ENCODE assay signal across 2 cellular contexts in the genomic region with DNA sequence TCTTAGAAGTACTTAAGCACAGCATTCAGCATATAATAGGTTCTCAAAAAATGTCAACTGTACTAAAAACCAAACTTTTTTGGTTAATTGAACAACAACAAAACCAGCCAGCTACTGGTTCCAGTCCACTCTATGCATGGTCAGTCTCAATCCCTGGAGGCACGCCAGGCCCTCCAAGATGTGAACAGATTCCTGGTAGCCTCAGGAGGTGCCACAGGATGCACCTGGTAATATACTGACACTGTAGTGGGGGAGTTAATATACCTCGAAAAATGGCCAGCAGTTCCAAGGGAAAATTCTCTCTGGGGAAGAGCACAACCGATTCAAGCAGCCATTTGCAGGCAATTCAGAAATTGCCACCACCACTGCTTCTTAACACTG.
TF ChIP-seq lines count a peak whose summit lies in the region.

No MANE protein-coding gene starts in this region.

TF ChIP-seq in endothelial cell of umbilical vein, 7 proteins besides CTCF, POLR2A, EP300 and RAD21:
- no peak for TF ChIP-seq MYC (IDR thresholded peaks at IDR 0.05; ENCODE audit: low read depth, low read length)
- TF ChIP-seq POLR2AphosphoS5 (IDR thresholded peaks at IDR 0.05; ENCODE audit: insufficient read depth, low read depth, low read length): peak; percentile 31

TF ChIP-seq in WTC11, 78 proteins besides CTCF, POLR2A, EP300 and RAD21:
- TF ChIP-seq ETV6 (CRISPR knock-in tag; IDR thresholded peaks at IDR 0.05) (no peak), ZNF138 (CRISPR knock-in tag; conservative IDR thresholded peaks at IDR 0.05) (no peak), GABPB1 (CRISPR knock-in tag; IDR thresholded peaks at IDR 0.05) (no peak), RELA (CRISPR knock-in tag; IDR thresholded peaks at IDR 0.05; ENCODE audit: borderline replicate concordance) (no peak), IRF2 (CRISPR knock-in tag; IDR thresholded peaks at IDR 0.05; ENCODE audit: borderline replicate concordance, low read depth) (no peak), ATF1 (CRISPR knock-in tag; IDR thresholded peaks at IDR 0.05) (no peak), NFYB (CRISPR knock-in tag; conservative IDR thresholded peaks at IDR 0.05; ENCODE audit: low read depth) (no peak), CBFB (CRISPR knock-in tag; IDR thresholded peaks at IDR 0.05; ENCODE audit: low read depth) (no peak), FOXP1 (CRISPR knock-in tag; IDR thresholded peaks at IDR 0.05; ENCODE audit: borderline replicate concordance) (no peak), NFE2L1 (CRISPR knock-in tag; IDR thresholded peaks at IDR 0.05) (no peak), CREB1 (CRISPR knock-in tag; IDR thresholded peaks at IDR 0.05) (no peak), SMAD4 (CRISPR knock-in tag; IDR thresholded peaks at IDR 0.05) (no peak)
- TF ChIP-seq, protein P1, sequence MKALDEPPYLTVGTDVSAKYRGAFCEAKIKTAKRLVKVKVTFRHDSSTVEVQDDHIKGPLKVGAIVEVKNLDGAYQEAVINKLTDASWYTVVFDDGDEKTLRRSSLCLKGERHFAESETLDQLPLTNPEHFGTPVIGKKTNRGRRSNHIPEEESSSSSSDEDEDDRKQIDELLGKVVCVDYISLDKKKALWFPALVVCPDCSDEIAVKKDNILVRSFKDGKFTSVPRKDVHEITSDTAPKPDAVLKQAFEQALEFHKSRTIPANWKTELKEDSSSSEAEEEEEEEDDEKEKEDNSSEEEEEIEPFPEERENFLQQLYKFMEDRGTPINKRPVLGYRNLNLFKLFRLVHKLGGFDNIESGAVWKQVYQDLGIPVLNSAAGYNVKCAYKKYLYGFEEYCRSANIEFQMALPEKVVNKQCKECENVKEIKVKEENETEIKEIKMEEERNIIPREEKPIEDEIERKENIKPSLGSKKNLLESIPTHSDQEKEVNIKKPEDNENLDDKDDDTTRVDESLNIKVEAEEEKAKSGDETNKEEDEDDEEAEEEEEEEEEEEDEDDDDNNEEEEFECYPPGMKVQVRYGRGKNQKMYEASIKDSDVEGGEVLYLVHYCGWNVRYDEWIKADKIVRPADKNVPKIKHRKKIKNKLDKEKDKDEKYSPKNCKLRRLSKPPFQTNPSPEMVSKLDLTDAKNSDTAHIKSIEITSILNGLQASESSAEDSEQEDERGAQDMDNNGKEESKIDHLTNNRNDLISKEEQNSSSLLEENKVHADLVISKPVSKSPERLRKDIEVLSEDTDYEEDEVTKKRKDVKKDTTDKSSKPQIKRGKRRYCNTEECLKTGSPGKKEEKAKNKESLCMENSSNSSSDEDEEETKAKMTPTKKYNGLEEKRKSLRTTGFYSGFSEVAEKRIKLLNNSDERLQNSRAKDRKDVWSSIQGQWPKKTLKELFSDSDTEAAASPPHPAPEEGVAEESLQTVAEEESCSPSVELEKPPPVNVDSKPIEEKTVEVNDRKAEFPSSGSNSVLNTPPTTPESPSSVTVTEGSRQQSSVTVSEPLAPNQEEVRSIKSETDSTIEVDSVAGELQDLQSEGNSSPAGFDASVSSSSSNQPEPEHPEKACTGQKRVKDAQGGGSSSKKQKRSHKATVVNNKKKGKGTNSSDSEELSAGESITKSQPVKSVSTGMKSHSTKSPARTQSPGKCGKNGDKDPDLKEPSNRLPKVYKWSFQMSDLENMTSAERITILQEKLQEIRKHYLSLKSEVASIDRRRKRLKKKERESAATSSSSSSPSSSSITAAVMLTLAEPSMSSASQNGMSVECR (CRISPR knock-in tag; IDR thresholded peaks at IDR 0.05; ENCODE audit: borderline replicate concordance): no peak
- TF ChIP-seq, protein P2, sequence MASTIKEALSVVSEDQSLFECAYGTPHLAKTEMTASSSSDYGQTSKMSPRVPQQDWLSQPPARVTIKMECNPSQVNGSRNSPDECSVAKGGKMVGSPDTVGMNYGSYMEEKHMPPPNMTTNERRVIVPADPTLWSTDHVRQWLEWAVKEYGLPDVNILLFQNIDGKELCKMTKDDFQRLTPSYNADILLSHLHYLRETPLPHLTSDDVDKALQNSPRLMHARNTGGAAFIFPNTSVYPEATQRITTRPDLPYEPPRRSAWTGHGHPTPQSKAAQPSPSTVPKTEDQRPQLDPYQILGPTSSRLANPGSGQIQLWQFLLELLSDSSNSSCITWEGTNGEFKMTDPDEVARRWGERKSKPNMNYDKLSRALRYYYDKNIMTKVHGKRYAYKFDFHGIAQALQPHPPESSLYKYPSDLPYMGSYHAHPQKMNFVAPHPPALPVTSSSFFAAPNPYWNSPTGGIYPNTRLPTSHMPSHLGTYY (CRISPR knock-in tag; IDR thresholded peaks at IDR 0.05): no peak
- TF ChIP-seq, protein P3, sequence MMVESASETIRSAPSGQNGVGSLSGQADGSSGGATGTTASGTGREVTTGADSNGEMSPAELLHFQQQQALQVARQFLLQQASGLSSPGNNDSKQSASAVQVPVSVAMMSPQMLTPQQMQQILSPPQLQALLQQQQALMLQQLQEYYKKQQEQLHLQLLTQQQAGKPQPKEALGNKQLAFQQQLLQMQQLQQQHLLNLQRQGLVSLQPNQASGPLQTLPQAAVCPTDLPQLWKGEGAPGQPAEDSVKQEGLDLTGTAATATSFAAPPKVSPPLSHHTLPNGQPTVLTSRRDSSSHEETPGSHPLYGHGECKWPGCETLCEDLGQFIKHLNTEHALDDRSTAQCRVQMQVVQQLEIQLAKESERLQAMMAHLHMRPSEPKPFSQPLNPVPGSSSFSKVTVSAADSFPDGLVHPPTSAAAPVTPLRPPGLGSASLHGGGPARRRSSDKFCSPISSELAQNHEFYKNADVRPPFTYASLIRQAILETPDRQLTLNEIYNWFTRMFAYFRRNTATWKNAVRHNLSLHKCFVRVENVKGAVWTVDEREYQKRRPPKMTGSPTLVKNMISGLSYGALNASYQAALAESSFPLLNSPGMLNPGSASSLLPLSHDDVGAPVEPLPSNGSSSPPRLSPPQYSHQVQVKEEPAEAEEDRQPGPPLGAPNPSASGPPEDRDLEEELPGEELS (CRISPR knock-in tag; IDR thresholded peaks at IDR 0.05): no peak
- TF ChIP-seq, protein P4, sequence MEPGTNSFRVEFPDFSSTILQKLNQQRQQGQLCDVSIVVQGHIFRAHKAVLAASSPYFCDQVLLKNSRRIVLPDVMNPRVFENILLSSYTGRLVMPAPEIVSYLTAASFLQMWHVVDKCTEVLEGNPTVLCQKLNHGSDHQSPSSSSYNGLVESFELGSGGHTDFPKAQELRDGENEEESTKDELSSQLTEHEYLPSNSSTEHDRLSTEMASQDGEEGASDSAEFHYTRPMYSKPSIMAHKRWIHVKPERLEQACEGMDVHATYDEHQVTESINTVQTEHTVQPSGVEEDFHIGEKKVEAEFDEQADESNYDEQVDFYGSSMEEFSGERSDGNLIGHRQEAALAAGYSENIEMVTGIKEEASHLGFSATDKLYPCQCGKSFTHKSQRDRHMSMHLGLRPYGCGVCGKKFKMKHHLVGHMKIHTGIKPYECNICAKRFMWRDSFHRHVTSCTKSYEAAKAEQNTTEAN (CRISPR knock-in tag; IDR thresholded peaks at IDR 0.05): no peak
- TF ChIP-seq, protein P5, sequence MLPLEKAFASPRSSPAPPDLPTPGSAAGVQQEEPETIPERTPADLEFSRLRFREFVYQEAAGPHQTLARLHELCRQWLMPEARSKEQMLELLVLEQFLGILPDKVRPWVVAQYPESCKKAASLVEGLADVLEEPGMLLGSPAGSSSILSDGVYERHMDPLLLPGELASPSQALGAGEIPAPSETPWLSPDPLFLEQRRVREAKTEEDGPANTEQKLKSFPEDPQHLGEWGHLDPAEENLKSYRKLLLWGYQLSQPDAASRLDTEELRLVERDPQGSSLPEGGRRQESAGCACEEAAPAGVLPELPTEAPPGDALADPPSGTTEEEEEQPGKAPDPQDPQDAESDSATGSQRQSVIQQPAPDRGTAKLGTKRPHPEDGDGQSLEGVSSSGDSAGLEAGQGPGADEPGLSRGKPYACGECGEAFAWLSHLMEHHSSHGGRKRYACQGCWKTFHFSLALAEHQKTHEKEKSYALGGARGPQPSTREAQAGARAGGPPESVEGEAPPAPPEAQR (CRISPR knock-in tag; IDR thresholded peaks at IDR 0.05): no peak
- TF ChIP-seq, protein P6, sequence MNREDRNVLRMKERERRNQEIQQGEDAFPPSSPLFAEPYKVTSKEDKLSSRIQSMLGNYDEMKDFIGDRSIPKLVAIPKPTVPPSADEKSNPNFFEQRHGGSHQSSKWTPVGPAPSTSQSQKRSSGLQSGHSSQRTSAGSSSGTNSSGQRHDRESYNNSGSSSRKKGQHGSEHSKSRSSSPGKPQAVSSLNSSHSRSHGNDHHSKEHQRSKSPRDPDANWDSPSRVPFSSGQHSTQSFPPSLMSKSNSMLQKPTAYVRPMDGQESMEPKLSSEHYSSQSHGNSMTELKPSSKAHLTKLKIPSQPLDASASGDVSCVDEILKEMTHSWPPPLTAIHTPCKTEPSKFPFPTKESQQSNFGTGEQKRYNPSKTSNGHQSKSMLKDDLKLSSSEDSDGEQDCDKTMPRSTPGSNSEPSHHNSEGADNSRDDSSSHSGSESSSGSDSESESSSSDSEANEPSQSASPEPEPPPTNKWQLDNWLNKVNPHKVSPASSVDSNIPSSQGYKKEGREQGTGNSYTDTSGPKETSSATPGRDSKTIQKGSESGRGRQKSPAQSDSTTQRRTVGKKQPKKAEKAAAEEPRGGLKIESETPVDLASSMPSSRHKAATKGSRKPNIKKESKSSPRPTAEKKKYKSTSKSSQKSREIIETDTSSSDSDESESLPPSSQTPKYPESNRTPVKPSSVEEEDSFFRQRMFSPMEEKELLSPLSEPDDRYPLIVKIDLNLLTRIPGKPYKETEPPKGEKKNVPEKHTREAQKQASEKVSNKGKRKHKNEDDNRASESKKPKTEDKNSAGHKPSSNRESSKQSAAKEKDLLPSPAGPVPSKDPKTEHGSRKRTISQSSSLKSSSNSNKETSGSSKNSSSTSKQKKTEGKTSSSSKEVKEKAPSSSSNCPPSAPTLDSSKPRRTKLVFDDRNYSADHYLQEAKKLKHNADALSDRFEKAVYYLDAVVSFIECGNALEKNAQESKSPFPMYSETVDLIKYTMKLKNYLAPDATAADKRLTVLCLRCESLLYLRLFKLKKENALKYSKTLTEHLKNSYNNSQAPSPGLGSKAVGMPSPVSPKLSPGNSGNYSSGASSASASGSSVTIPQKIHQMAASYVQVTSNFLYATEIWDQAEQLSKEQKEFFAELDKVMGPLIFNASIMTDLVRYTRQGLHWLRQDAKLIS (CRISPR knock-in tag; IDR thresholded peaks at IDR 0.05; ENCODE audit: borderline replicate concordance): no peak
